ENCODE assay signal across 13 cellular contexts in genomic region chr5:125549322-125549871, GRCh38.
DNase-seq lines count a peak whose midpoint lies in the region; ATAC-seq and TF ChIP-seq lines count a peak whose summit lies in the region.
"Had no signal": no experiment of that assay in that cellular context is flagged by ENCODE, and none has a peak within 500 bp of the region (broad histone marks: within the 10 kb centered on the region; RNA-seq: fewer than 3 reads in every experiment).

No MANE protein-coding gene starts in this region.

- H3K4me1 ChIP-seq in right atrium auricular region, result peaks cover 0 to 12% of the 10 kb centered on the region in 2 donors
- H3K4me1 ChIP-seq in transverse colon, result peaks cover 0 to 40% (median 12%) of the 10 kb centered on the region in 4 donors
- H3K4me1 ChIP-seq: foreskin keratinocyte had no signal

- H3K27ac ChIP-seq in right atrium auricular region (no peak overlapping the region), transverse colon (peak overlapping the region; percentile 17 to 66 (median 56)), RWPE1 (no peak overlapping the region)
- H3K27ac ChIP-seq: foreskin keratinocyte, prostate gland had no signal

- CTCF ChIA-PET in RWPE1 (lab: Yijun Ruan, JAX), result interaction anchor here (0.7 kb wide), 1 partner anchor 238 kb away, joined by 4 read pairs; no protein-coding TSS in a partner anchor

- H3K27me3 ChIP-seq in right atrium auricular region, result no peaks in the 10 kb centered on the region
- no peaks in the 10 kb centered on the region for H3K27me3 ChIP-seq in transverse colon
- H3K27me3 ChIP-seq: foreskin keratinocyte had no signal

- H3K4me3 ChIP-seq in right atrium auricular region, result no peak overlapping the region
- no peak overlapping the region for H3K4me3 ChIP-seq in choroid plexus epithelial cell (ENCODE audit: low read depth, low read length)
- H3K4me3 ChIP-seq in transverse colon, result no peak overlapping the region
- H3K4me3 ChIP-seq: prostate gland had no signal

- DNase-seq in Right ventricle myocardium inferior (ENCODE audit: missing footprints) (no peak), right atrium auricular region (ENCODE audit: low spot score) (no peak), choroid plexus epithelial cell (ENCODE audit: low read depth) (peak; percentile 75), left kidney (ENCODE audit: low read depth, low spot score) (peak; percentile 47), transverse colon (no peak), omental fat pad (ENCODE audit: low spot score) (no peak), RWPE1 (ENCODE audit: low spot score) (no peak)
- DNase-seq: activated T-cell treated with anti-CD3 and anti-CD28 coated beads for 4 hours, foreskin keratinocyte, left cardiac atrium, NCI-H1436 had no signal

- in situ Hi-C loops in transverse colon (cut with MboI; ENCODE audit: low pct_ligation_motif_present in 1 of 4, low pct_unique_long_range_greater_than_20kb in 1 of 4, low sequenced_read_pairs in 3 of 4), result no loop called here

- WGBS in transverse colon (ENCODE audit: low coverage in 1 of 2), 2 donors, result 17 to 26% methylated on average over 2 of the region's 2 CpGs

- no peak for TF ChIP-seq CTCF in right atrium auricular region (IDR thresholded peaks at IDR 0.05)
- no peak for TF ChIP-seq CTCF in choroid plexus epithelial cell (conservative IDR thresholded peaks at IDR 0.05; ENCODE audit: low read depth, low read length)
- TF ChIP-seq CTCF in transverse colon (IDR thresholded peaks at IDR 0.05), result no peak
- TF ChIP-seq CTCF in omental fat pad (IDR thresholded peaks at IDR 0.05), result no peak
- no peak for TF ChIP-seq CTCF in RWPE1 (conservative IDR thresholded peaks at IDR 0.05; ENCODE audit: low read depth)

- H3K36me3 ChIP-seq in right atrium auricular region, result no peaks in the 10 kb centered on the region
- no peaks in the 10 kb centered on the region for H3K36me3 ChIP-seq in transverse colon
- H3K36me3 ChIP-seq: prostate gland had no signal

- POLR2A ChIA-PET in RWPE1 (lab: Yijun Ruan, JAX; ENCODE audit: low non-redundant PET), result no interaction called here

- TF ChIP-seq EP300 in transverse colon (IDR thresholded peaks at IDR 0.05; ENCODE audit: low read depth), result no peak

- ATAC-seq in Right ventricle myocardium inferior, result peak; percentile 39
- no peak for ATAC-seq in omental fat pad (ENCODE audit: low FRiP score)
- ATAC-seq in GM18519 (IDR thresholded peaks at IDR 0.05; ENCODE audit: low FRiP score, unreplicated experiment), result no peak
- ATAC-seq: foreskin keratinocyte had no signal

- intact Hi-C loops in Right ventricle myocardium inferior (cut with DNase I), result no loop called here
- intact Hi-C loops in transverse colon (cut with DNase I; ENCODE audit: low total_unique reads), result no loop called here

- H3K9me3 ChIP-seq in right atrium auricular region, result no peaks in the 10 kb centered on the region
- H3K9me3 ChIP-seq in transverse colon, result no peaks in the 10 kb centered on the region
- H3K9me3 ChIP-seq: prostate gland had no signal

- TF ChIP-seq POLR2A in transverse colon (IDR thresholded peaks at IDR 0.05), result no peak

Comparison
In these comparisons a context has a peak if more than half of its experiments do, and no peak if none do; other contexts are left out.
1. DNase-seq: peak in choroid plexus epithelial cell (single experiment) and left kidney (single experiment); none in Right ventricle myocardium inferior (single experiment), right atrium auricular region (single experiment), transverse colon (single experiment), omental fat pad (single experiment) and RWPE1 (single experiment).
2. H3K27ac ChIP-seq: peak in transverse colon (4 of 4); none in right atrium auricular region (0 of 2) and RWPE1 (single experiment).